Comparison of ENCODE assay signal across 8 cellular contexts in genomic region chr3:151086484-151087456, GRCh38. TPM values are rescaled to one million over a fixed set of nuclear protein-coding genes. Genes with fewer than 3 reads are reported as not detected.
DNase-seq lines count a peak whose midpoint lies in the region; ATAC-seq and TF ChIP-seq lines count a peak whose summit lies in the region.

No MANE protein-coding gene starts in this region.

- no peak overlapping the region for H2BK12ac ChIP-seq in H9 (ENCODE audit: insufficient read length, low read depth, low read length)
- peak overlapping the region; percentile 28 for H2BK12ac ChIP-seq in trophoblast cell (ENCODE audit: low read length)

- H2BK5ac ChIP-seq in H9 (ENCODE audit: insufficient read length, low read length) (no peak overlapping the region), trophoblast cell (ENCODE audit: low read depth, low read length, poor library complexity) (peak overlapping the region; percentile 84)

- DNase-seq in EL (peak; percentile 87), H9 (peak; percentile 85), MM.1S (peak; percentile 91), SKM-1 treated with dmso at 0.1 percent for 144 hours (lab: John Stamatoyannopoulos, UW; ENCODE audit: unreplicated experiment) (peak; percentile 81), cardiac septum (ENCODE audit: low spot score) (peak; percentile 91), trophoblast cell (peak; percentile 70), transverse colon (peak; percentile 61)
- peak; percentile 70 for DNase-seq in activated naive CD8-positive, alpha-beta T cell treated with anti-CD3 and anti-CD28 coated beads, Interleukin-2, amount 50 U/mL, for 24 hours

- H4K91ac ChIP-seq in H9 (ENCODE audit: insufficient read length, low read depth, low read length) = no peak overlapping the region
- peak overlapping the region; percentile 31 for H4K91ac ChIP-seq in trophoblast cell (ENCODE audit: low read depth, low read length)

- H4K12ac ChIP-seq in trophoblast cell (ENCODE audit: low read depth, low read length) = no peak overlapping the region

- H3K27ac ChIP-seq in H9 (ENCODE audit: insufficient read length, low read depth, low read length) (no peak overlapping the region), MM.1S (ENCODE audit: low read length) (no peak overlapping the region), trophoblast cell (ENCODE audit: low read depth, low read length) (peak overlapping the region; percentile 94), transverse colon (peak overlapping the region in 2 of 4 donors; percentile 21 to 31)

- intact Hi-C loops in cardiac septum (cut with DNase I) = loop anchor here (5.0 kb wide), 1 partner anchor 61 kb away; no protein-coding TSS in a partner anchor
- intact Hi-C loops in transverse colon (cut with DNase I; ENCODE audit: low total_unique reads) = no loop called here

- peak overlapping the region; percentile 50 for H3K18ac ChIP-seq in H9 (ENCODE audit: insufficient read length, low read depth, low read length)
- peak overlapping the region; percentile 40 for H3K18ac ChIP-seq in trophoblast cell (ENCODE audit: low read length)

- no peak overlapping the region for H4K8ac ChIP-seq in H9 (replicated peaks; ENCODE audit: insufficient read length, low read depth, low read length)
- H4K8ac ChIP-seq in trophoblast cell (ENCODE audit: low read depth, low read length) = no peak overlapping the region

- no peak overlapping the region for H2BK15ac ChIP-seq in H9 (ENCODE audit: low read depth, low read length)

- peak overlapping the region; percentile 54 for H3K9ac ChIP-seq in H9 (ENCODE audit: extremely low read depth, insufficient read length, low read length)
- peak overlapping the region; percentile 0; the same call in 1 of the 2 replicates for H3K9ac ChIP-seq in MM.1S (ENCODE audit: low read length)
- peak overlapping the region; percentile 80 for H3K9ac ChIP-seq in trophoblast cell (ENCODE audit: low read length)

- TF ChIP-seq EP300 in transverse colon (IDR thresholded peaks at IDR 0.05; ENCODE audit: low read depth) = no peak

- H3T11ph ChIP-seq in H9 (ENCODE audit: low read length) = no peak overlapping the region

- peak overlapping the region; percentile 53 to 70 (median 63); a peak in 3 of 7 replicates for H3K27ac Mint-ChIP-seq in H9
- no peak overlapping the region for H3K27ac Mint-ChIP-seq in activated naive CD8-positive, alpha-beta T cell treated with anti-CD3 and anti-CD28 coated beads, Interleukin-2, amount 50 U/mL, for 24 hours

- H3K4me1 Mint-ChIP-seq in H9 = peaks cover 41 to 53% of the 10 kb centered on the region in 2 experiments
- H3K4me1 Mint-ChIP-seq in activated naive CD8-positive, alpha-beta T cell treated with anti-CD3 and anti-CD28 coated beads, Interleukin-2, amount 50 U/mL, for 24 hours = peaks cover 14% of the 10 kb centered on the region

- H3F3A ChIP-seq in MM.1S (ENCODE audit: insufficient read depth, low read length) = peaks cover 4% of the 10 kb centered on the region; the same call in 1 of the 2 replicates

- H3K4ac ChIP-seq in H9 (ENCODE audit: low read depth, low read length) (no peak overlapping the region), trophoblast cell (ENCODE audit: low read depth, low read length) (peak overlapping the region; percentile 49)

- H4K20me1 ChIP-seq in H9 (ENCODE audit: control insufficient read depth, insufficient read depth, insufficient read length) = no peaks in the 10 kb centered on the region
- no peaks in the 10 kb centered on the region for H4K20me1 ChIP-seq in MM.1S (ENCODE audit: insufficient read depth, low read length)

- H2AFZ ChIP-seq in H9 (ENCODE audit: low read length) (no peak overlapping the region), MM.1S (ENCODE audit: low read length) (peak overlapping the region; percentile 84), trophoblast cell (ENCODE audit: insufficient read depth, low read length, poor library complexity) (no peak overlapping the region)

- peak overlapping the region; percentile 86 for H3K4me2 ChIP-seq in H9 (ENCODE audit: insufficient read depth, insufficient read length, low read length)
- peak overlapping the region; percentile 81 for H3K4me2 ChIP-seq in MM.1S (ENCODE audit: low read depth, low read length)
- peak overlapping the region; percentile 82 for H3K4me2 ChIP-seq in trophoblast cell (ENCODE audit: low read length)

- no peaks in the 10 kb centered on the region for H3K9me3 Mint-ChIP-seq in H9
- H3K9me3 Mint-ChIP-seq in activated naive CD8-positive, alpha-beta T cell treated with anti-CD3 and anti-CD28 coated beads, Interleukin-2, amount 50 U/mL, for 24 hours = no peaks in the 10 kb centered on the region

- peak; percentile 87 for ATAC-seq in activated naive CD8-positive, alpha-beta T cell treated with anti-CD3 and anti-CD28 coated beads, Interleukin-2, amount 50 U/mL, for 24 hours

- peak; percentile 48; the same call in 2 of the 3 replicates for TF ChIP-seq CTCF in H9 (conservative IDR thresholded peaks at IDR 0.05)
- TF ChIP-seq CTCF in MM.1S (IDR thresholded peaks at IDR 0.05; ENCODE audit: low read length) = peak; percentile 64
- peak in 4 of 5 experiments; percentile 12 to 30 (median 20) for TF ChIP-seq CTCF in transverse colon (IDR thresholded peaks at IDR 0.05)

- H2BK20ac ChIP-seq in H9 (ENCODE audit: low read depth, low read length, poor library complexity, severe bottlenecking) = no peak overlapping the region

- H2AK5ac ChIP-seq in H9 (ENCODE audit: insufficient read length, low read length) = no peak overlapping the region
- H2AK5ac ChIP-seq in trophoblast cell (ENCODE audit: low read length) = no peak overlapping the region

- peak overlapping the region; percentile 69 for H3K4me3 ChIP-seq in MM.1S (ENCODE audit: low read length)
- H3K4me3 ChIP-seq in trophoblast cell (ENCODE audit: low read depth, low read length) = peak overlapping the region; percentile 93
- H3K4me3 ChIP-seq in transverse colon = peak overlapping the region; percentile 43 to 66 (median 48)

- H3K79me2 ChIP-seq in H9 (ENCODE audit: insufficient read depth, low read length) = peaks cover 9% of the 10 kb centered on the region; the same call in 1 of the 2 replicates
- H3K79me2 ChIP-seq in MM.1S (ENCODE audit: low read length) = no peaks in the 10 kb centered on the region
- peaks cover 27% of the 10 kb centered on the region for H3K79me2 ChIP-seq in trophoblast cell (ENCODE audit: control insufficient read depth, insufficient read depth, low read length, poor library complexity)

- TF ChIP-seq POLR2A in transverse colon (IDR thresholded peaks at IDR 0.05) = no peak

- H3K56ac ChIP-seq in H9 (ENCODE audit: insufficient read length, low read depth, low read length) = no peak overlapping the region

- H3K27me3 Mint-ChIP-seq in H9 (ENCODE audit: low read depth) = peaks cover 26% of the 10 kb centered on the region
- H3K27me3 Mint-ChIP-seq in activated naive CD8-positive, alpha-beta T cell treated with anti-CD3 and anti-CD28 coated beads, Interleukin-2, amount 50 U/mL, for 24 hours = peaks cover 53% of the 10 kb centered on the region

- no peak overlapping the region for H3K23ac ChIP-seq in H9 (ENCODE audit: insufficient read length, low read depth, low read length)
- H3K23ac ChIP-seq in trophoblast cell (ENCODE audit: low read length) = no peak overlapping the region

- H2BK120ac ChIP-seq in H9 (ENCODE audit: low read depth, low read length, poor library complexity, severe bottlenecking) (no peak overlapping the region), trophoblast cell (ENCODE audit: insufficient read depth, low read length, poor library complexity) (peak overlapping the region; percentile 28)

- in situ Hi-C loops in transverse colon (cut with MboI; ENCODE audit: low pct_ligation_motif_present in 1 of 4, low pct_unique_long_range_greater_than_20kb in 1 of 4, low sequenced_read_pairs in 3 of 4) = no loop called here

- no CpG with 5 or more reads among the region's 81 CpGs for WGBS in H9 (ENCODE audit: extremely low coverage, insufficient read length, low lambda C conversion rate)
- WGBS in trophoblast cell (ENCODE audit: extremely low coverage, insufficient coverage, insufficient read length) = no CpG with 5 or more reads among the region's 81 CpGs
- WGBS in transverse colon (ENCODE audit: low coverage in 1 of 2), 2 donors = 5 to 40% methylated on average over 2 to 61 of the region's 81 CpGs

- H3K9me2 ChIP-seq in MM.1S (replicated peaks; ENCODE audit: insufficient read depth, low read length) = no peaks in the 10 kb centered on the region

- peaks cover 3% of the 10 kb centered on the region for H3K79me1 ChIP-seq in H9 (ENCODE audit: insufficient read depth, low read depth, low read length, poor library complexity, severe bottlenecking)
- H3K79me1 ChIP-seq in trophoblast cell (ENCODE audit: low read length) = peaks cover 24% of the 10 kb centered on the region

- H3K36me3 Mint-ChIP-seq in H9 (ENCODE audit: insufficient read depth in 1 of 3, low read depth in 3 of 3) = peaks cover 0 to 3% (median 2%) of the 10 kb centered on the region in 3 experiments; a peak in 2 of 7 replicates
- H3K36me3 Mint-ChIP-seq in activated naive CD8-positive, alpha-beta T cell treated with anti-CD3 and anti-CD28 coated beads, Interleukin-2, amount 50 U/mL, for 24 hours (ENCODE audit: low read depth) = no peaks in the 10 kb centered on the region

- H3K27me3 ChIP-seq in H9 (ENCODE audit: insufficient read depth, low read length) = no peaks in the 10 kb centered on the region
- peaks cover 15% of the 10 kb centered on the region; the same call in 1 of the 2 replicates for H3K27me3 ChIP-seq in MM.1S (replicated peaks; ENCODE audit: insufficient read depth, low read length)
- H3K27me3 ChIP-seq in trophoblast cell (ENCODE audit: insufficient read depth, low read length) = no peaks in the 10 kb centered on the region
- H3K27me3 ChIP-seq in transverse colon = peaks cover 62% of the 10 kb centered on the region

- H3K4me3 Mint-ChIP-seq in H9 = peak overlapping the region; percentile 82 to 93
- peak overlapping the region; percentile 85 for H3K4me3 Mint-ChIP-seq in activated naive CD8-positive, alpha-beta T cell treated with anti-CD3 and anti-CD28 coated beads, Interleukin-2, amount 50 U/mL, for 24 hours

- H4K5ac ChIP-seq in H9 (ENCODE audit: insufficient read length, low read depth, low read length) = no peak overlapping the region

- H3K9me3 ChIP-seq in H9 (ENCODE audit: control insufficient read depth, low read depth, low read length) (no peaks in the 10 kb centered on the region), MM.1S (replicated peaks; ENCODE audit: insufficient read depth, low read length) (no peaks in the 10 kb centered on the region), trophoblast cell (ENCODE audit: insufficient read depth, low read depth, low read length) (no peaks in the 10 kb centered on the region), transverse colon (no peaks in the 10 kb centered on the region)

- peak overlapping the region; percentile 53; the same call in 1 of the 2 replicates for H3K14ac ChIP-seq in H9 (ENCODE audit: insufficient read depth, low read length)
- peak overlapping the region; percentile 41 for H3K14ac ChIP-seq in trophoblast cell (ENCODE audit: low read length)

- H3K36me3 ChIP-seq in MM.1S (replicated peaks; ENCODE audit: insufficient read depth, low read length) = no peaks in the 10 kb centered on the region
- no peaks in the 10 kb centered on the region for H3K36me3 ChIP-seq in trophoblast cell (ENCODE audit: control insufficient read depth in 1 of 2, insufficient read depth in 2 of 2, low read length in 2 of 2)
- H3K36me3 ChIP-seq in transverse colon = no peaks in the 10 kb centered on the region

- peaks cover 15% of the 10 kb centered on the region for H3K23me2 ChIP-seq in H9 (ENCODE audit: insufficient read length, low read depth, low read length, poor library complexity, severe bottlenecking)

- H3K4me1 ChIP-seq in H9 (ENCODE audit: insufficient read depth, low read length) (0 out of 2 replicates have a peak, but pooled peaks cover 6% of the 10 kb centered on the region), MM.1S (ENCODE audit: low read length) (peaks cover 6% of the 10 kb centered on the region), trophoblast cell (ENCODE audit: control insufficient read depth in 1 of 2, insufficient read depth in 2 of 2, low read length in 2 of 2) (peaks cover 15 to 22% of the 10 kb centered on the region in 2 experiments), transverse colon (peaks cover 0 to 24% (median 21%) of the 10 kb centered on the region in 4 donors)

RNA-seq across cellular contexts. Expression of gene MED12L, which starts 1.3 kb away (rescaled TPM):
- total RNA-seq in H9 (2021) = 14.9 and 16.4 TPM in 2 replicates
- total RNA-seq in cardiac septum = 5.5 TPM
- polyA plus RNA-seq in trophoblast cell (2013) = 45.5 and 47.4 TPM in 2 replicates
- total RNA-seq in transverse colon = 1 to 10 TPM in 2 of 4 donors, under 1 TPM in 2; under 0.01 to 8.6 (median 0.64) TPM

Comparison
In these comparisons a context has a peak if more than half of its experiments do, and no peak if none do; other contexts are left out.
1. H3K9ac ChIP-seq: peak in every context shown above with its lines; median percentile 80 in trophoblast cell; 54 in H9; 0 in MM.1S.